ENCODE assay signal across 1 cellular context in the genomic region with DNA sequence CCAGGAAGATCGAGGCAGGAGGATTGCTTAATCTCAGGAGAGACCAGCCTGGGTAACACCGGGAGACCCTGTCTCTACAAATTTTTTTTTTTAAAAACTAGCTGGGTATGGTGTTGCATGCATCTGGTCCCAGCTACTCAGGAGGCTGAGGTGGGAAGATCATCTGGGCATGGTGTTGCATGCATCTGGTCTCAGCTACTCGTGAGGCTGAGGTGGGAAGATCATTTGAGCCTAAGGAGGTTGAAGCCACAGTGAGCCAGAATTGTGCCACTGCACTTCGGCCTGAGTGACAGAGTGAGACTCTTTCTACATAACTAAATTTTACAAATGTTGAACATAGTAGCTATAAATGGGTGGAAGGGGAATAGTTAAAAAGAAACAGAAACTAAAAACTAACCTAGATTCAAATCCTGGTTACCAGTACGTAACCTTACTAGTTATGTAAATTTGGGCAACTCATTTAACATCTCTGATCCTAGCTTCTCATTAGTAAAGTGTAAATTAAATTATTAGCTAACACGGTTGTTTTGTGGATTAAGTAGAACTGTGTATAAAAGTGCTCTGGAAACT.
TF ChIP-seq lines count a peak whose summit lies in the region.

No MANE protein-coding gene starts in this region.

TF ChIP-seq in WTC11, 78 proteins besides CTCF, POLR2A, EP300 and RAD21 (continued from another document):
- TF ChIP-seq, protein P1, sequence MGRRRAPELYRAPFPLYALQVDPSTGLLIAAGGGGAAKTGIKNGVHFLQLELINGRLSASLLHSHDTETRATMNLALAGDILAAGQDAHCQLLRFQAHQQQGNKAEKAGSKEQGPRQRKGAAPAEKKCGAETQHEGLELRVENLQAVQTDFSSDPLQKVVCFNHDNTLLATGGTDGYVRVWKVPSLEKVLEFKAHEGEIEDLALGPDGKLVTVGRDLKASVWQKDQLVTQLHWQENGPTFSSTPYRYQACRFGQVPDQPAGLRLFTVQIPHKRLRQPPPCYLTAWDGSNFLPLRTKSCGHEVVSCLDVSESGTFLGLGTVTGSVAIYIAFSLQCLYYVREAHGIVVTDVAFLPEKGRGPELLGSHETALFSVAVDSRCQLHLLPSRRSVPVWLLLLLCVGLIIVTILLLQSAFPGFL (CRISPR knock-in tag; IDR thresholded peaks at IDR 0.05; ENCODE audit: borderline replicate concordance), result no peak
- TF ChIP-seq, protein P2, sequence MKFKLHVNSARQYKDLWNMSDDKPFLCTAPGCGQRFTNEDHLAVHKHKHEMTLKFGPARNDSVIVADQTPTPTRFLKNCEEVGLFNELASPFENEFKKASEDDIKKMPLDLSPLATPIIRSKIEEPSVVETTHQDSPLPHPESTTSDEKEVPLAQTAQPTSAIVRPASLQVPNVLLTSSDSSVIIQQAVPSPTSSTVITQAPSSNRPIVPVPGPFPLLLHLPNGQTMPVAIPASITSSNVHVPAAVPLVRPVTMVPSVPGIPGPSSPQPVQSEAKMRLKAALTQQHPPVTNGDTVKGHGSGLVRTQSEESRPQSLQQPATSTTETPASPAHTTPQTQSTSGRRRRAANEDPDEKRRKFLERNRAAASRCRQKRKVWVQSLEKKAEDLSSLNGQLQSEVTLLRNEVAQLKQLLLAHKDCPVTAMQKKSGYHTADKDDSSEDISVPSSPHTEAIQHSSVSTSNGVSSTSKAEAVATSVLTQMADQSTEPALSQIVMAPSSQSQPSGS (CRISPR knock-in tag; IDR thresholded peaks at IDR 0.05; ENCODE audit: borderline replicate concordance, low read depth), result no peak
- no peak for TF ChIP-seq CREB1 (CRISPR knock-in tag; IDR thresholded peaks at IDR 0.05)
TF ChIP-seq in WTC11: peak in this region for 0.
